In the genomic region with DNA sequence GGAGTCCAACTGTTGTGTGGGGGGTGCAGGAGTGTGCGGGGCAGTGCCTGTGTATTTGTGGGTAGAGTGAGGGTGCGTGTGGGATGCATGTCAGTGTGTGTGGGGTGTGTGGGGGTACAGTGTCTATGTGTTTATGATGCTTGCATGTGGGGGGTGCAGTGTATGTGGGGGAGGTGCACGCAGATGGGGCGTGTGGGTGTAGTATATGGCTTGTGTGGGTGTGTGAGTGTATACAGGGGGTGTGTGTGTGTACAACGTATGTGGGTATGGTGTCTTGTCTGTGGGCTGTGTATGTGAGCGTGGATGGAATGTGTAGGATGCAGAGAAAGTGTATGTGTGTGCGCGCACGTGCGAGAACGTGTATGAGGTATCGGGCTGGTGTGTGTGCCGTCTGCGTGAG, we compare ENCODE assay signal across 28 cellular contexts.
"Had no signal": no experiment of that assay in that cellular context is flagged by ENCODE, and none has a peak within 500 bp of the region (broad histone marks: within the 10 kb centered on the region; RNA-seq: fewer than 3 reads in every experiment).

No MANE protein-coding gene starts in this region.

- H3K27ac Mint-ChIP-seq: activated CD4-positive, alpha-beta memory T cell treated with anti-CD3 and anti-CD28 coated beads, Interleukin-2, amount 10 ng/mL, durations not matched to agents 7 days and 5 days; activated CD4-positive, alpha-beta T cell treated with anti-CD3 and anti-CD28 coated beads, Interleukin-2, amount 10 ng/mL, durations not matched to agents 7 days and 5 days; activated naive CD8-positive, alpha-beta T cell treated with anti-CD3 and anti-CD28 coated beads, Interleukin-2, amount 10 ng/mL, durations not matched to agents 7 days and 5 days; activated T-cell treated with anti-CD3 and anti-CD28 coated beads, Interleukin-2, amount 50 U/mL, for 72 hours; T-cell had no signal

- DNase-seq: activated CD4-positive, alpha-beta memory T cell treated with anti-CD3 and anti-CD28 coated beads, Interleukin-2, amount 10 ng/mL, durations not matched to agents 7 days and 5 days; activated CD4-positive, alpha-beta T cell treated with anti-CD3 and anti-CD28 coated beads, Interleukin-2, amount 10 ng/mL, durations not matched to agents 7 days and 5 days; activated CD4-positive, CD25-positive, alpha-beta regulatory T cell; activated CD8-positive, alpha-beta memory T cell treated with anti-CD3 and anti-CD28 coated beads, Interleukin-2, amount 50 U/mL, for 4 hours; activated naive CD4-positive, alpha-beta T cell treated with anti-CD3 and anti-CD28 coated beads, Interleukin-2, amount 50 U/mL, for 16 hours; activated naive CD8-positive, alpha-beta T cell treated with anti-CD3 and anti-CD28 coated beads, Interleukin-2, amount 10 ng/mL, durations not matched to agents 7 days and 5 days; activated T-cell treated with anti-CD3 and anti-CD28 coated beads, Interleukin-2, amount 50 U/mL, for 72 hours; adrenal gland; anterior cingulate cortex; body of pancreas; MV-4-11; NCI-H1092 treated with DMSO at 0.1 percent for 48 hours; NCI-H1417 treated with DMSO at 0.1 percent for 48 hours; NCI-H1694; NCI-H2029 treated with DMSO at 0.1 percent for 48 hours; NCI-H345; NCI-H510A; NCI-H526 treated with DMSO at 0.1 percent for 48 hours; NK-92 treated with Interleukin-12 subunit alpha and Interleukin-12 subunit beta, amount 100 ng/mL, for 24 hours; PC-3; RPMI8226; T-cell; T-helper 2 cell; T1000 had no signal

- H3K9ac ChIP-seq: KMS-11 had no signal

- H3K27me3 ChIP-seq: adrenal gland, body of pancreas had no signal

- ATAC-seq: activated T-cell treated with anti-CD3 and anti-CD28 coated beads, Interleukin-2, amount 50 U/mL, for 72 hours; body of pancreas; PC-3; Right ventricle myocardium inferior; T-cell had no signal

- H3K4me2 ChIP-seq: KMS-11 had no signal

- H3K9me3 Mint-ChIP-seq: T-cell had no signal

- H3K9me3 ChIP-seq: adrenal gland, body of pancreas had no signal

- H3K27ac ChIP-seq: adrenal gland, body of pancreas, KMS-11, SK-N-MC had no signal

- H3K4me1 Mint-ChIP-seq: activated CD4-positive, alpha-beta memory T cell treated with anti-CD3 and anti-CD28 coated beads, Interleukin-2, amount 10 ng/mL, durations not matched to agents 7 days and 5 days; activated CD4-positive, alpha-beta T cell treated with anti-CD3 and anti-CD28 coated beads, Interleukin-2, amount 10 ng/mL, durations not matched to agents 7 days and 5 days; central memory CD8-positive, alpha-beta T cell; T-cell had no signal

- H3K4me3 ChIP-seq: adrenal gland, body of pancreas, SK-N-MC had no signal

- H3K4me1 ChIP-seq: body of pancreas had no signal

- H3K27me3 Mint-ChIP-seq: activated CD4-positive, alpha-beta memory T cell treated with anti-CD3 and anti-CD28 coated beads, Interleukin-2, amount 10 ng/mL, durations not matched to agents 7 days and 5 days; T-cell had no signal

- H3K4me3 Mint-ChIP-seq: activated CD4-positive, alpha-beta memory T cell treated with anti-CD3 and anti-CD28 coated beads, Interleukin-2, amount 10 ng/mL, durations not matched to agents 7 days and 5 days; activated CD4-positive, alpha-beta T cell treated with anti-CD3 and anti-CD28 coated beads, Interleukin-2, amount 10 ng/mL, durations not matched to agents 7 days and 5 days; activated naive CD8-positive, alpha-beta T cell treated with anti-CD3 and anti-CD28 coated beads, Interleukin-2, amount 10 ng/mL, durations not matched to agents 7 days and 5 days; activated T-cell treated with anti-CD3 and anti-CD28 coated beads, Interleukin-2, amount 50 U/mL, for 72 hours; central memory CD8-positive, alpha-beta T cell; T-cell had no signal
